Comparison of ENCODE assay signal across 10 cellular contexts in genomic region chr1:151292207-151293030, GRCh38. TPM values are rescaled to one million over a fixed set of nuclear protein-coding genes. Genes with fewer than 3 reads are reported as not detected.
DNase-seq lines count a peak whose midpoint lies in the region; ATAC-seq and TF ChIP-seq lines count a peak whose summit lies in the region.
"Had no signal": no experiment of that assay in that cellular context is flagged by ENCODE, and none has a peak within 500 bp of the region (broad histone marks: within the 10 kb centered on the region; RNA-seq: fewer than 3 reads in every experiment).

No MANE protein-coding gene starts in this region.

- no peaks in the 10 kb centered on the region for H3K27me3 Mint-ChIP-seq in activated CD8-positive, alpha-beta memory T cell treated with anti-CD3 and anti-CD28 coated beads, Interleukin-2, amount 10 ng/mL, durations not matched to agents 7 days and 5 days
- peaks cover 21% of the 10 kb centered on the region for H3K27me3 Mint-ChIP-seq in endothelial cell (ENCODE audit: unreplicated experiment)

- H3K27ac ChIP-seq in thyroid gland: peak overlapping the region in 1 of 3 donors; percentile 43
- H3K27ac ChIP-seq: ovary had no signal

- no peaks in the 10 kb centered on the region for H3K9me3 ChIP-seq in thyroid gland
- H3K9me3 ChIP-seq: ovary had no signal

- H3K27ac Mint-ChIP-seq in activated CD8-positive, alpha-beta memory T cell treated with anti-CD3 and anti-CD28 coated beads, Interleukin-2, amount 10 ng/mL, durations not matched to agents 7 days and 5 days: peak overlapping the region; percentile 32
- H3K27ac Mint-ChIP-seq in endothelial cell (ENCODE audit: unreplicated experiment): no peak overlapping the region
- peak overlapping the region; percentile 70 for H3K27ac Mint-ChIP-seq in stimulated activated effector memory CD8-positive, alpha-beta T cell treated with anti-CD3 and anti-CD28 coated beads, Interleukin-12 subunit alpha, Interleukin-12 subunit beta, amount 100 ng/mL, for 72 hours

- DNase-seq in activated CD8-positive, alpha-beta memory T cell treated with anti-CD3 and anti-CD28 coated beads, Interleukin-2, amount 10 ng/mL, durations not matched to agents 7 days and 5 days: no peak
- no peak for DNase-seq in activated CD8-positive, alpha-beta memory T cell treated with anti-CD3 and anti-CD28 coated beads, Interleukin-2, amount 50 U/mL, for 4 hours
- DNase-seq in OCI-M1 (lab: John Stamatoyannopoulos, UW) (peak; percentile 23), endothelial cell (ENCODE audit: low spot score) (no peak), thyroid gland (no peak), NCI-H2081 treated with DMSO at 0.1 percent for 48 hours (lab: John Stamatoyannopoulos, UW) (no peak)
- no peak for DNase-seq in stimulated activated effector memory CD8-positive, alpha-beta T cell treated with anti-CD3 and anti-CD28 coated beads, Interleukin-12 subunit alpha, Interleukin-12 subunit beta, amount 100 ng/mL, for 72 hours (ENCODE audit: low spot score in 2 of 2)
- DNase-seq: activated gamma-delta T cell treated with Interleukin-2 at 50 U/mL for 16 hours, ovary had no signal

- H3K36me3 ChIP-seq in thyroid gland: peaks cover 85 to 94% of the 10 kb centered on the region in 2 donors
- H3K36me3 ChIP-seq: ovary had no signal

- intact Hi-C loops in thyroid gland (cut with DNase I): no loop called here

- ATAC-seq in activated CD8-positive, alpha-beta memory T cell treated with anti-CD3 and anti-CD28 coated beads, Interleukin-2, amount 10 ng/mL, durations not matched to agents 7 days and 5 days: no peak
- peak; percentile 11 for ATAC-seq in stimulated activated effector memory CD8-positive, alpha-beta T cell treated with anti-CD3 and anti-CD28 coated beads, Interleukin-12 subunit alpha, Interleukin-12 subunit beta, amount 100 ng/mL, for 72 hours
- ATAC-seq in HG02642 (IDR thresholded peaks at IDR 0.05; ENCODE audit: poor library complexity, unreplicated experiment): no peak

- no peaks in the 10 kb centered on the region for H3K27me3 ChIP-seq in thyroid gland
- H3K27me3 ChIP-seq: ovary had no signal

- no peak overlapping the region for H3K4me3 ChIP-seq in thyroid gland (replicated peaks in 1 of 3)
- H3K4me3 ChIP-seq: ovary had no signal

- WGBS in thyroid gland, 2 donors: 89 to 90% methylated on average over 12 to 13 of the region's 13 CpGs

- peaks cover 6% of the 10 kb centered on the region for H3K4me1 Mint-ChIP-seq in activated CD8-positive, alpha-beta memory T cell treated with anti-CD3 and anti-CD28 coated beads, Interleukin-2, amount 10 ng/mL, durations not matched to agents 7 days and 5 days
- H3K4me1 Mint-ChIP-seq in endothelial cell (ENCODE audit: unreplicated experiment): peaks cover 15% of the 10 kb centered on the region
- H3K4me1 Mint-ChIP-seq in stimulated activated effector memory CD8-positive, alpha-beta T cell treated with anti-CD3 and anti-CD28 coated beads, Interleukin-12 subunit alpha, Interleukin-12 subunit beta, amount 100 ng/mL, for 72 hours: peaks cover 27% of the 10 kb centered on the region

- H3K36me3 Mint-ChIP-seq in activated CD8-positive, alpha-beta memory T cell treated with anti-CD3 and anti-CD28 coated beads, Interleukin-2, amount 10 ng/mL, durations not matched to agents 7 days and 5 days: peaks cover 18% of the 10 kb centered on the region
- peaks cover 21% of the 10 kb centered on the region for H3K36me3 Mint-ChIP-seq in endothelial cell (ENCODE audit: low read depth, unreplicated experiment)
- H3K36me3 Mint-ChIP-seq in stimulated activated effector memory CD8-positive, alpha-beta T cell treated with anti-CD3 and anti-CD28 coated beads, Interleukin-12 subunit alpha, Interleukin-12 subunit beta, amount 100 ng/mL, for 72 hours: peaks cover 99% of the 10 kb centered on the region

- TF ChIP-seq CTCF in endothelial cell (IDR thresholded peaks at IDR 0.05; ENCODE audit: unreplicated experiment) (peak; percentile 24), thyroid gland (IDR thresholded peaks at IDR 0.05) (no peak)

- no peaks in the 10 kb centered on the region for H3K9me3 Mint-ChIP-seq in activated CD8-positive, alpha-beta memory T cell treated with anti-CD3 and anti-CD28 coated beads, Interleukin-2, amount 10 ng/mL, durations not matched to agents 7 days and 5 days (ENCODE audit: low read depth)
- H3K9me3 Mint-ChIP-seq in endothelial cell (ENCODE audit: unreplicated experiment): no peaks in the 10 kb centered on the region
- H3K9me3 Mint-ChIP-seq in stimulated activated effector memory CD8-positive, alpha-beta T cell treated with anti-CD3 and anti-CD28 coated beads, Interleukin-12 subunit alpha, Interleukin-12 subunit beta, amount 100 ng/mL, for 72 hours: no peaks in the 10 kb centered on the region

- no peak for TF ChIP-seq POLR2A in thyroid gland (IDR thresholded peaks at IDR 0.05)

- CTCF ChIA-PET in activated CD8-positive, alpha-beta memory T cell treated with anti-CD3 and anti-CD28 coated beads, Interleukin-2, amount 10 ng/mL, durations not matched to agents 7 days and 5 days (lab: Charles Lee): interaction anchor here (1.5 to 1.7 kb wide), 2 partner anchors 9 to 48 kb away, joined by 3 to 8 read pairs; no protein-coding TSS in a partner anchor

- H3K4me1 ChIP-seq in thyroid gland: peaks cover 0 to 3% of the 10 kb centered on the region in 2 donors

- no peak overlapping the region for H3K4me3 Mint-ChIP-seq in activated CD8-positive, alpha-beta memory T cell treated with anti-CD3 and anti-CD28 coated beads, Interleukin-2, amount 10 ng/mL, durations not matched to agents 7 days and 5 days
- H3K4me3 Mint-ChIP-seq in endothelial cell (ENCODE audit: unreplicated experiment): no peak overlapping the region
- no peak overlapping the region for H3K4me3 Mint-ChIP-seq in stimulated activated effector memory CD8-positive, alpha-beta T cell treated with anti-CD3 and anti-CD28 coated beads, Interleukin-12 subunit alpha, Interleukin-12 subunit beta, amount 100 ng/mL, for 72 hours

RNA-seq across cellular contexts. Expression of gene ZNF687, which starts 10.3 kb away (rescaled TPM):
- 10 to 100 TPM; 29.9 to 35.7 TPM for total RNA-seq in activated CD8-positive, alpha-beta memory T cell treated with anti-CD3 and anti-CD28 coated beads, Interleukin-2, amount 10 ng/mL, durations not matched to agents 7 days and 5 days
- 29.9 TPM for total RNA-seq in endothelial cell (ENCODE audit: unreplicated experiment)
- 10 to 100 TPM; 24.2 to 38.0 (median 33.7) TPM for total RNA-seq in thyroid gland

RNA-seq across cellular contexts. Expression of gene PI4KB, which starts 34.8 kb away (rescaled TPM):
- 10 to 100 TPM; 68.5 to 73.9 TPM for total RNA-seq in activated CD8-positive, alpha-beta memory T cell treated with anti-CD3 and anti-CD28 coated beads, Interleukin-2, amount 10 ng/mL, durations not matched to agents 7 days and 5 days
- total RNA-seq in endothelial cell (ENCODE audit: unreplicated experiment) (50.3 TPM), thyroid gland (100 to 1,000 TPM in 3 of 4 donors, 10 to 100 TPM in 1; 93.1 to 110 (median 107) TPM)

RNA-seq across cellular contexts. Expression of gene PSMD4, which starts 37.9 kb away (rescaled TPM):
- total RNA-seq in activated CD8-positive, alpha-beta memory T cell treated with anti-CD3 and anti-CD28 coated beads, Interleukin-2, amount 10 ng/mL, durations not matched to agents 7 days and 5 days: 100 to 1,000 TPM; 187 to 223 TPM
- total RNA-seq in endothelial cell (ENCODE audit: unreplicated experiment) (186 TPM), thyroid gland (100 to 1,000 TPM in 2 of 4 donors, 10 to 100 TPM in 2; 77.1 to 110 (median 96.5) TPM)

RNA-seq across cellular contexts. Expression of gene RFX5, which starts 54.6 kb away (rescaled TPM):
- 100 to 1,000 TPM; 109 to 139 TPM for total RNA-seq in activated CD8-positive, alpha-beta memory T cell treated with anti-CD3 and anti-CD28 coated beads, Interleukin-2, amount 10 ng/mL, durations not matched to agents 7 days and 5 days
- total RNA-seq in endothelial cell (ENCODE audit: unreplicated experiment) (51.6 TPM), thyroid gland (10 to 100 TPM; 36.0 to 69.9 (median 58.4) TPM)
